Comparison of ENCODE assay signal across 31 cellular contexts in genomic region chr12:111343181-111343580, GRCh38. TPM values are rescaled to one million over a fixed set of nuclear protein-coding genes. Genes with fewer than 3 reads are reported as not detected.
DNase-seq lines count a peak whose midpoint lies in the region; ATAC-seq and TF ChIP-seq lines count a peak whose summit lies in the region.
"Had no signal": no experiment of that assay in that cellular context is flagged by ENCODE, and none has a peak within 500 bp of the region (broad histone marks: within the 10 kb centered on the region; RNA-seq: fewer than 3 reads in every experiment).

No MANE protein-coding gene starts in this region.

- no peaks in the 10 kb centered on the region for H3K4me1 Mint-ChIP-seq in progenitor cell of endocrine pancreas (ENCODE audit: low read depth)
- H3K4me1 Mint-ChIP-seq in Calu3 (ENCODE audit: low read depth, unreplicated experiment): peaks cover 8% of the 10 kb centered on the region
- H3K4me1 Mint-ChIP-seq: CD4-positive, alpha-beta memory T cell; CD4-positive, CD25-positive, alpha-beta regulatory T cell; CD8-positive, alpha-beta memory T cell had no signal

- H3K27me3 ChIP-seq in HCT116 (ENCODE audit: insufficient read depth, low read length) (no peaks in the 10 kb centered on the region), SJSA1 (replicated peaks) (peaks cover 70% of the 10 kb centered on the region)
- H3K27me3 ChIP-seq: BE2C; BLaER1; BLaER1 treated with 17β-estradiol and CSF1 and Interleukin-3, amounts not matched to agents 10 nM and 100 nM had no signal

- H3K79me2 ChIP-seq in HCT116 (ENCODE audit: insufficient read depth, low read length): no peaks in the 10 kb centered on the region

- POLR2A ChIA-PET in HCT116 (lab: Charles Lee): no interaction called here

- no peaks in the 10 kb centered on the region for H3K27me3 Mint-ChIP-seq in progenitor cell of endocrine pancreas
- no peaks in the 10 kb centered on the region for H3K27me3 Mint-ChIP-seq in Calu3 (ENCODE audit: unreplicated experiment)
- H3K27me3 Mint-ChIP-seq: B cell; CD4-positive, alpha-beta T cell had no signal

- H3K36me3 ChIP-seq in HCT116 (ENCODE audit: control insufficient read depth in 1 of 2, insufficient read depth in 2 of 2, low read length in 2 of 2) (no peaks in the 10 kb centered on the region), SJSA1 (no peaks in the 10 kb centered on the region)
- H3K36me3 ChIP-seq: BE2C, BLaER1 had no signal

- H3K36me3 Mint-ChIP-seq in progenitor cell of endocrine pancreas (ENCODE audit: insufficient read depth): peaks cover 42% of the 10 kb centered on the region
- H3K36me3 Mint-ChIP-seq in Calu3 (ENCODE audit: insufficient read depth, unreplicated experiment): no peaks in the 10 kb centered on the region
- H3K36me3 Mint-ChIP-seq: CD4-positive, alpha-beta memory T cell; CD4-positive, CD25-positive, alpha-beta regulatory T cell; CD8-positive, alpha-beta memory T cell; CD8-positive, alpha-beta T cell had no signal

- CTCF ChIA-PET in HCT116 (lab: Charles Lee) (no interaction called here), Calu3 (lab: Charles Lee) (no interaction called here)

- no peaks in the 10 kb centered on the region for H3K9me2 ChIP-seq in HCT116 (ENCODE audit: insufficient read depth)

- peaks cover 7 to 16% of the 10 kb centered on the region in 2 experiments; a peak in 2 of 4 replicates for H3K9me3 ChIP-seq in HCT116 (ENCODE audit: control insufficient read depth in 1 of 2, insufficient read depth in 1 of 2, low read depth in 1 of 2, low read length in 2 of 2)
- peaks cover 37% of the 10 kb centered on the region for H3K9me3 ChIP-seq in SJSA1 (replicated peaks)
- H3K9me3 ChIP-seq: BE2C had no signal

- H3K27ac ChIP-seq in HCT116 (ENCODE audit: low read depth, low read length) (no peak overlapping the region), SJSA1 (no peak overlapping the region)
- H3K27ac ChIP-seq: 22Rv1; A549; BLaER1; BLaER1 treated with 17β-estradiol and CSF1 and Interleukin-3, amounts not matched to agents 10 nM and 100 nM; C4-2B had no signal

- no peak overlapping the region for H3K4me2 ChIP-seq in HCT116 (ENCODE audit: low read length)
- H3K4me2 ChIP-seq: A549; BLaER1; BLaER1 treated with 17β-estradiol and CSF1 and Interleukin-3, amounts not matched to agents 10 nM and 100 nM had no signal

- H2AFZ ChIP-seq in HCT116 (ENCODE audit: low read depth, low read length, poor library complexity, severe bottlenecking): no peak overlapping the region

- no peaks in the 10 kb centered on the region for H4K20me1 ChIP-seq in HCT116 (ENCODE audit: insufficient read depth)
- H4K20me1 ChIP-seq: BLaER1 had no signal

- ATAC-seq in HCT116: no peak
- ATAC-seq: A549; CD8-positive, alpha-beta T cell had no signal

- no peak for DNase-seq in HCT116 (ENCODE audit: low read depth, low spot score)
- peak; percentile 82 to 93 for DNase-seq in SJSA1 (ENCODE audit: low read depth in 1 of 2, low spot score in 2 of 2)
- no peak for DNase-seq in progenitor cell of endocrine pancreas (ENCODE audit: low spot score, unreplicated experiment)
- no peak for DNase-seq in NCI-H2107 (lab: John Stamatoyannopoulos, UW)
- DNase-seq in NCI-H2081 treated with DMSO at 0.1 percent for 48 hours (lab: John Stamatoyannopoulos, UW): no peak
- no peak for DNase-seq in Calu3
- DNase-seq: 8988T; ACHN; AML-193; BE2C; C1 segment of cervical spinal cord; Caco-2; CD4-positive, alpha-beta memory T cell; CD4-positive, alpha-beta T cell; CD4-positive, CD25-positive, alpha-beta regulatory T cell; CD8-positive, alpha-beta memory T cell; CD8-positive, alpha-beta T cell; COR-L47; DMS 273 treated with DMSO at 0.1 percent for 48 hours; DMS153; DMS53; DMS79; DMS79 treated with DMSO at 0.1 percent for 48 hours; DND-41; EL had no signal

- TF ChIP-seq RAD21 in HCT116 (IDR thresholded peaks at IDR 0.05; ENCODE audit: low read depth): no peak

- no peaks in the 10 kb centered on the region for H3K4me1 ChIP-seq in HCT116 (ENCODE audit: control insufficient read depth in 1 of 2, insufficient read depth in 2 of 2, low read length in 2 of 2)
- H3K4me1 ChIP-seq in SJSA1 (replicated peaks): no peaks in the 10 kb centered on the region
- H3K4me1 ChIP-seq: A549, BE2C, BLaER1, Caco-2 had no signal

- TF ChIP-seq POLR2A in HCT116 (IDR thresholded peaks at IDR 0.05; ENCODE audit: borderline replicate concordance, extremely low read depth, insufficient read depth, insufficient read length): no peak

- no peak overlapping the region for H3K4me3 ChIP-seq in HCT116 (replicated peaks in 1 of 2; ENCODE audit: low read depth in 1 of 2, low read length in 2 of 2)
- H3K4me3 ChIP-seq in SJSA1: no peak overlapping the region
- H3K4me3 ChIP-seq: A549; BLaER1; BLaER1 treated with 17β-estradiol and CSF1 and Interleukin-3, amounts not matched to agents 10 nM and 100 nM had no signal

- H3K27ac Mint-ChIP-seq in progenitor cell of endocrine pancreas: peak overlapping the region; percentile 84
- no peak overlapping the region for H3K27ac Mint-ChIP-seq in Calu3 (ENCODE audit: unreplicated experiment)
- H3K27ac Mint-ChIP-seq: B cell; CD4-positive, alpha-beta memory T cell; CD4-positive, alpha-beta T cell; CD4-positive, CD25-positive, alpha-beta regulatory T cell; CD8-positive, alpha-beta memory T cell; CD8-positive, alpha-beta T cell had no signal

- no peaks in the 10 kb centered on the region for H3K9me3 Mint-ChIP-seq in progenitor cell of endocrine pancreas (ENCODE audit: low read depth)
- no peaks in the 10 kb centered on the region for H3K9me3 Mint-ChIP-seq in Calu3 (ENCODE audit: low read depth, unreplicated experiment)
- H3K9me3 Mint-ChIP-seq: CD4-positive, alpha-beta T cell; CD8-positive, alpha-beta T cell had no signal

- RAD21 ChIA-PET in HCT116 (lab: Charles Lee; ENCODE audit: low non-redundant PET in 1 of 2, low total read pairs in 2 of 2, uncharacterized antibody in 2 of 2, unreplicated experiment in 2 of 2): no interaction called here

- no peak overlapping the region for H3K9ac ChIP-seq in HCT116 (ENCODE audit: low read length)
- H3K9ac ChIP-seq: BLaER1; BLaER1 treated with 17β-estradiol and CSF1 and Interleukin-3, amounts not matched to agents 10 nM and 100 nM had no signal

- intact Hi-C loops in HCT116 (cut with micrococcal nuclease) (no loop called here), Calu3 (cut with micrococcal nuclease; ENCODE audit: unreplicated experiment) (no loop called here)

- no peak overlapping the region for H3K4me3 Mint-ChIP-seq in progenitor cell of endocrine pancreas (ENCODE audit: low read depth)
- no peak overlapping the region for H3K4me3 Mint-ChIP-seq in Calu3 (ENCODE audit: low read depth, unreplicated experiment)
- H3K4me3 Mint-ChIP-seq: B cell; CD4-positive, alpha-beta memory T cell; CD4-positive, alpha-beta T cell; CD4-positive, CD25-positive, alpha-beta regulatory T cell; CD8-positive, alpha-beta T cell had no signal

- BruUV-seq in HCT116 (replicated peaks; lab: Mats Ljungman, UMichigan): no TSS peak
- BruUV-seq in Calu3 (replicated peaks; lab: Mats Ljungman, UMichigan): no TSS peak

- TF ChIP-seq CTCF in HCT116 (IDR thresholded peaks at IDR 0.05 in 2 of 3, conservative IDR thresholded peaks at IDR 0.05 in 1 of 3; ENCODE audit: borderline replicate concordance in 1 of 3, insufficient read depth in 1 of 3, low read depth in 2 of 3, low read length in 2 of 3) (no peak), progenitor cell of endocrine pancreas (IDR thresholded peaks at IDR 0.05; ENCODE audit: unreplicated experiment) (no peak), Calu3 (IDR thresholded peaks at IDR 0.05; ENCODE audit: unreplicated experiment) (no peak)

TF ChIP-seq in HCT116, 20 proteins besides CTCF, POLR2A, EP300 and RAD21:
- TF ChIP-seq YY1 (IDR thresholded peaks at IDR 0.05; ENCODE audit: extremely low read depth, insufficient replicate concordance, low read depth, low read length) (peak; percentile 20), EGR1 (IDR thresholded peaks at IDR 0.05; ENCODE audit: low read depth) (no peak)

RNA-seq across cellular contexts. Expression of gene PHETA1, which starts 25.7 kb away (rescaled TPM):
- total RNA-seq in HCT116 (2021; ENCODE audit: unreplicated experiment): 10.6 TPM
- 5.1 and 5.7 TPM in 2 replicates for polyA plus RNA-seq in HCT116 (2012)
- 1.8 and 8.5 TPM in 2 replicates for total RNA-seq in SJSA1 (2014; rRNA removed; shearing (Covaris generic))
- total RNA-seq in progenitor cell of endocrine pancreas: 31.3 and 32.9 TPM in 2 replicates
- 20.7 and 28.5 TPM in 2 replicates for total RNA-seq in Calu3 (2022)

Comparison
In these comparisons a context has a peak if more than half of its experiments do, and no peak if none do; other contexts are left out.
1. DNase-seq: peak in SJSA1 (2 of 2); none in HCT116 (single experiment), progenitor cell of endocrine pancreas (single experiment), NCI-H2107 (single experiment), NCI-H2081 treated with DMSO at 0.1 percent for 48 hours (single experiment) and Calu3 (single experiment).